34 cellular contexts compared by ENCODE assay signal in the genomic region with DNA sequence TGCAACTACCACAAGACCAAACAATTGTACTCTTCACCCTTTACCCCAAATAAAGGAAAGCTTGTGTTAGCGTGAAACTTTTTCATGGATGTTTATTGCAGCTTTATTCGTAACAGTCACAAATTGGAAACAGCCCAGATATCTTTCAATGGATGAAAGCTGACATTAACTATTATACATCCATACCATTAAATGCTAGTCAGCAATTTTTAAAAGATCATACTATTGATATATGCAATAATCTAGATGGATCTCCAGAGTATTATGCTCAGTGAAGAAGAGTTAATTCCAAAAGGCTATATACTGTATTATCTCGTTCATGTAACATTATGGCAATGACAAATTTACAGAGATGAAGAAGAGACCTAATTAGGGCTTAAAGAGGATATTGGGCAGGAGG.
"Had no signal": no experiment of that assay in that cellular context is flagged by ENCODE, and none has a peak within 500 bp of the region (broad histone marks: within the 10 kb centered on the region; RNA-seq: fewer than 3 reads in every experiment).

No MANE protein-coding gene starts in this region.

- H3K4me1 ChIP-seq: adrenal gland, ascending aorta, body of pancreas, breast epithelium had no signal

- H3K4me3 ChIP-seq: adrenal gland, ascending aorta, body of pancreas, breast epithelium, cardiac muscle cell had no signal

- DNase-seq: activated effector memory CD4-positive, alpha-beta T cell treated with anti-CD3 and anti-CD28 coated beads, Interleukin-2, amount 50 U/mL, for 16 hours; activated effector memory CD4-positive, alpha-beta T cell treated with Interleukin-2 at 50 U/mL for 16 hours; activated gamma-delta T cell; activated gamma-delta T cell treated with Interleukin-2 at 50 U/mL for 16 hours; activated naive CD4-positive, alpha-beta T cell; activated naive CD4-positive, alpha-beta T cell treated with anti-CD3 and anti-CD28 coated beads for 36 hours; activated naive CD4-positive, alpha-beta T cell treated with anti-CD3 and anti-CD28 coated beads, Interleukin-2, amount 10 ng/mL, durations not matched to agents 7 days and 5 days; activated naive CD4-positive, alpha-beta T cell treated with anti-CD3 and anti-CD28 coated beads, Interleukin-2, amount 50 U/mL, for 16 hours; activated naive CD4-positive, alpha-beta T cell treated with Interleukin-2 at 50 U/mL for 16 hours; activated naive CD8-positive, alpha-beta T cell treated with anti-CD3 and anti-CD28 coated beads for 36 hours; activated naive CD8-positive, alpha-beta T cell treated with anti-CD3 and anti-CD28 coated beads, Interleukin-2, amount 10 ng/mL, durations not matched to agents 7 days and 5 days; activated naive CD8-positive, alpha-beta T cell treated with anti-CD3 and anti-CD28 coated beads, Interleukin-2, amount 50 U/mL, for 24 hours; activated T-cell treated with anti-CD3 and anti-CD28 coated beads, Interleukin-2, amount 50 U/mL, for 1 hour; activated T-cell treated with anti-CD3 and anti-CD28 coated beads, Interleukin-2, amount 50 U/mL, for 24 hours; activated T-cell treated with anti-CD3 and anti-CD28 coated beads, Interleukin-2, amount 50 U/mL, for 4 hours; activated T-cell treated with anti-CD3 and anti-CD28 coated beads, Interleukin-2, amount 50 U/mL, for 48 hours; activated T-cell treated with anti-CD3 and anti-CD28 coated beads, Interleukin-2, amount 50 U/mL, for 72 hours; adrenal gland; amniotic stem cell; amygdala; anterior cingulate cortex; aorta; body of pancreas; brain microvascular endothelial cell; caudate nucleus; central memory CD4-positive, alpha-beta T cell; cerebellar nuclear complex had no signal

- FAIRE-seq: astrocyte, bronchial epithelial cell had no signal

- H3K9me3 ChIP-seq: adrenal gland, ascending aorta, body of pancreas, breast epithelium had no signal

- H3K27ac ChIP-seq: adrenal gland, ascending aorta, body of pancreas, brain microvascular endothelial cell, breast epithelium, cardiac muscle cell had no signal

- H3K36me3 ChIP-seq: adrenal gland, ascending aorta, brain microvascular endothelial cell, breast epithelium, cardiac muscle cell had no signal

- ATAC-seq: activated naive CD4-positive, alpha-beta T cell treated with anti-CD3 and anti-CD28 coated beads, Interleukin-2, amount 50 U/mL, for 72 hours; activated naive CD8-positive, alpha-beta T cell treated with anti-CD3 and anti-CD28 coated beads, Interleukin-2, amount 50 U/mL, for 24 hours; activated T-cell treated with anti-CD3 and anti-CD28 coated beads, Interleukin-2, amount 50 U/mL, for 4 hours; activated T-cell treated with anti-CD3 and anti-CD28 coated beads, Interleukin-2, amount 50 U/mL, for 72 hours; activated T-helper 17 cell treated with anti-CD3 and anti-CD28 coated beads, Interleukin-2, amount 50 U/mL, for 72 hours; body of pancreas had no signal

- H3K27me3 ChIP-seq: adrenal gland, ascending aorta, body of pancreas, brain microvascular endothelial cell, breast epithelium, cardiac muscle cell had no signal
